Comparison of ENCODE assay signal across 9 cellular contexts in genomic region chr5:179061025-179061424, GRCh38. TPM values are rescaled to one million over a fixed set of nuclear protein-coding genes. Genes with fewer than 3 reads are reported as not detected.
DNase-seq lines count a peak whose midpoint lies in the region; ATAC-seq, FAIRE-seq and TF ChIP-seq lines count a peak whose summit lies in the region.
"Had no signal": no experiment of that assay in that cellular context is flagged by ENCODE, and none has a peak within 500 bp of the region (broad histone marks: within the 10 kb centered on the region; RNA-seq: fewer than 3 reads in every experiment).

No MANE protein-coding gene starts in this region.

- peak overlapping the region; percentile 32 for H3K9ac ChIP-seq in rectal smooth muscle tissue (ENCODE audit: low read length)

- H3K36me3 Mint-ChIP-seq in Calu3 (ENCODE audit: insufficient read depth, unreplicated experiment) (peaks cover 11% of the 10 kb centered on the region), glutamatergic neuron (ENCODE audit: unreplicated experiment) (peaks cover 36% of the 10 kb centered on the region)
- H3K36me3 Mint-ChIP-seq in activated CD8-positive, alpha-beta T cell treated with anti-CD3 and anti-CD28 coated beads for 36 hours (ENCODE audit: low read depth) = peaks cover 62% of the 10 kb centered on the region

- no peak for ATAC-seq in activated CD8-positive, alpha-beta T cell treated with anti-CD3 and anti-CD28 coated beads for 36 hours
- no peak for ATAC-seq in GM21528 (IDR thresholded peaks at IDR 0.05; ENCODE audit: low FRiP score, unreplicated experiment)
- ATAC-seq in left lobe of liver = no peak

- CTCF ChIA-PET in Calu3 (lab: Charles Lee) = no interaction called here
- CTCF ChIA-PET in activated CD8-positive, alpha-beta T cell treated with anti-CD3 and anti-CD28 coated beads for 36 hours (lab: Charles Lee) = interaction anchor here (1.0 to 1.2 kb wide), 2 partner anchors 107 to 330 kb away, joined by 3 to 4 read pairs; partner anchors contain the start of gene ZNF354A

- intact Hi-C loops in Calu3 (cut with micrococcal nuclease; ENCODE audit: unreplicated experiment) = no loop called here
- intact Hi-C loops in activated CD8-positive, alpha-beta T cell treated with anti-CD3 and anti-CD28 coated beads for 36 hours (cut with micrococcal nuclease) = no loop called here

- DNase-seq in Calu3 (no peak), glutamatergic neuron (no peak), RCC 7860 (ENCODE audit: low spot score) (no peak), RKO (ENCODE audit: low spot score) (no peak), left lobe of liver (ENCODE audit: low spot score) (no peak)
- DNase-seq in activated CD8-positive, alpha-beta T cell treated with anti-CD3 and anti-CD28 coated beads for 36 hours = peak; percentile 2

- H3K36me3 ChIP-seq in rectal smooth muscle tissue (ENCODE audit: control insufficient read depth, insufficient read depth, low read length) = peaks cover 6% of the 10 kb centered on the region
- H3K36me3 ChIP-seq: SJSA1 had no signal

- no peak for FAIRE-seq in RCC 7860 (lab: Jason Lieb, UNC)

- peak overlapping the region; percentile 85 for H3K4me3 ChIP-seq in rectal smooth muscle tissue (ENCODE audit: low read length)
- H3K4me3 ChIP-seq: SJSA1 had no signal

- H3K4me1 Mint-ChIP-seq in Calu3 (ENCODE audit: low read depth, unreplicated experiment) (no peaks in the 10 kb centered on the region), glutamatergic neuron (ENCODE audit: low read depth, unreplicated experiment) (no peaks in the 10 kb centered on the region)
- peaks cover 20% of the 10 kb centered on the region for H3K4me1 Mint-ChIP-seq in activated CD8-positive, alpha-beta T cell treated with anti-CD3 and anti-CD28 coated beads for 36 hours (ENCODE audit: low read depth)

- H3K27me3 ChIP-seq in rectal smooth muscle tissue (ENCODE audit: control insufficient read depth, insufficient read depth, low read length) = no peaks in the 10 kb centered on the region
- H3K27me3 ChIP-seq: SJSA1 had no signal

- H3K27me3 Mint-ChIP-seq in Calu3 (ENCODE audit: unreplicated experiment) = no peaks in the 10 kb centered on the region
- H3K27me3 Mint-ChIP-seq in activated CD8-positive, alpha-beta T cell treated with anti-CD3 and anti-CD28 coated beads for 36 hours = no peaks in the 10 kb centered on the region
- peaks cover 3% of the 10 kb centered on the region for H3K27me3 Mint-ChIP-seq in glutamatergic neuron (ENCODE audit: unreplicated experiment)

- no peak overlapping the region for H3K27ac Mint-ChIP-seq in Calu3 (ENCODE audit: unreplicated experiment)
- peak overlapping the region; percentile 85 for H3K27ac Mint-ChIP-seq in activated CD8-positive, alpha-beta T cell treated with anti-CD3 and anti-CD28 coated beads for 36 hours
- no peak overlapping the region for H3K27ac Mint-ChIP-seq in glutamatergic neuron (ENCODE audit: unreplicated experiment)

- H3K4me3 Mint-ChIP-seq in Calu3 (ENCODE audit: low read depth, unreplicated experiment) (peak overlapping the region; percentile 73), glutamatergic neuron (ENCODE audit: unreplicated experiment) (peak overlapping the region; percentile 86)
- H3K4me3 Mint-ChIP-seq in activated CD8-positive, alpha-beta T cell treated with anti-CD3 and anti-CD28 coated beads for 36 hours = peak overlapping the region; percentile 83

- peaks cover 4% of the 10 kb centered on the region for H3K4me1 ChIP-seq in rectal smooth muscle tissue (ENCODE audit: control insufficient read depth, insufficient read depth, low read length)
- H3K4me1 ChIP-seq: SJSA1 had no signal

- TF ChIP-seq CTCF in Calu3 (IDR thresholded peaks at IDR 0.05; ENCODE audit: unreplicated experiment) (no peak), glutamatergic neuron (IDR thresholded peaks at IDR 0.05; ENCODE audit: partially characterized antibody, unreplicated experiment) (no peak)
- TF ChIP-seq CTCF in activated CD8-positive, alpha-beta T cell treated with anti-CD3 and anti-CD28 coated beads for 36 hours (IDR thresholded peaks at IDR 0.05) = no peak

- peak overlapping the region; percentile 69 for H3K27ac ChIP-seq in rectal smooth muscle tissue (ENCODE audit: low read depth, low read length)
- H3K27ac ChIP-seq: SJSA1 had no signal

- POLR2A ChIA-PET in activated CD8-positive, alpha-beta T cell treated with anti-CD3 and anti-CD28 coated beads for 36 hours (lab: Charles Lee) = interaction anchor here (0.6 to 1.4 kb wide), 3 partner anchors 12 to 1329 kb away, joined by 3 to 4 read pairs (median 4); partner anchors contain the start of gene ZNF354B

- no TSS peak for BruUV-seq in Calu3 (replicated peaks; lab: Mats Ljungman, UMichigan)

- H3K9me3 Mint-ChIP-seq in Calu3 (ENCODE audit: low read depth, unreplicated experiment) = peaks cover 22% of the 10 kb centered on the region
- H3K9me3 Mint-ChIP-seq in activated CD8-positive, alpha-beta T cell treated with anti-CD3 and anti-CD28 coated beads for 36 hours = peaks cover 24% of the 10 kb centered on the region
- peaks cover 16% of the 10 kb centered on the region for H3K9me3 Mint-ChIP-seq in glutamatergic neuron (ENCODE audit: unreplicated experiment)

RNA-seq across cellular contexts. Expression of gene ZNF354C, which starts 0.9 kb away (rescaled TPM):
- total RNA-seq in Calu3 (2022) (2.1 and 2.4 TPM in 2 replicates), glutamatergic neuron (ENCODE audit: unreplicated experiment) (11.4 TPM), left lobe of liver (1.3 TPM)
- 1 to 10 TPM; 7.0 to 7.4 TPM for total RNA-seq in activated CD8-positive, alpha-beta T cell treated with anti-CD3 and anti-CD28 coated beads for 36 hours
- total RNA-seq: SJSA1 had no signal

RNA-seq across cellular contexts. Expression of gene ZNF879, which starts 37.4 kb away (rescaled TPM):
- 1.4 and 2.4 TPM in 2 replicates for total RNA-seq in Calu3 (2022)
- 1 to 10 TPM; 2.3 to 2.6 TPM for total RNA-seq in activated CD8-positive, alpha-beta T cell treated with anti-CD3 and anti-CD28 coated beads for 36 hours
- total RNA-seq in glutamatergic neuron (ENCODE audit: unreplicated experiment) = 5.7 TPM
- total RNA-seq in left lobe of liver = 0.98 TPM
- total RNA-seq: SJSA1 had no signal
